In genomic region chr2:159209341-159210306, GRCh38 we compare ENCODE assay signal across 8 cellular contexts.
A peak's percentile ranks its signal among the peaks of the same experiment; 100 is the strongest.
DNase-seq lines count a peak whose midpoint lies in the region; ATAC-seq and TF ChIP-seq lines count a peak whose summit lies in the region.
"Had no signal": no experiment of that assay in that cellular context is flagged by ENCODE, and none has a peak within 500 bp of the region (broad histone marks: within the 10 kb centered on the region; RNA-seq: fewer than 3 reads in every experiment).

No MANE protein-coding gene starts in this region.

- peaks cover 0 to 45% (median 14%) of the 10 kb centered on the region in 4 donors for H3K4me1 ChIP-seq in sigmoid colon

- no peaks in the 10 kb centered on the region for H3K36me3 Mint-ChIP-seq in stimulated activated memory B cell treated with anti-CD40 and anti-IgM and Interleukin-4, amounts not matched to agents 10 μg/mL and 1 μg/mL and 100 μg/mL, for 72 hours

- H3K36me3 ChIP-seq in sigmoid colon, result peaks cover 0 to 17% (median 5%) of the 10 kb centered on the region in 4 donors

- no peaks in the 10 kb centered on the region for H3K27me3 ChIP-seq in sigmoid colon

- H3K4me1 Mint-ChIP-seq in stimulated activated memory B cell treated with anti-CD40 and anti-IgM and Interleukin-4, amounts not matched to agents 10 μg/mL and 1 μg/mL and 100 μg/mL, for 72 hours, result peaks cover 17% of the 10 kb centered on the region

- H3K27ac ChIP-seq in sigmoid colon, result peak overlapping the region in 2 of 4 donors; percentile 30 to 62

- intact Hi-C loops in sigmoid colon (cut with DNase I), result no loop called here

- H3K9me3 ChIP-seq in sigmoid colon, result no peaks in the 10 kb centered on the region

- TF ChIP-seq POLR2A in sigmoid colon (IDR thresholded peaks at IDR 0.05), result no peak

- H3K27ac Mint-ChIP-seq in stimulated activated memory B cell treated with anti-CD40 and anti-IgM and Interleukin-4, amounts not matched to agents 10 μg/mL and 1 μg/mL and 100 μg/mL, for 72 hours, result no peak overlapping the region

- no peak overlapping the region for H3K4me3 Mint-ChIP-seq in stimulated activated memory B cell treated with anti-CD40 and anti-IgM and Interleukin-4, amounts not matched to agents 10 μg/mL and 1 μg/mL and 100 μg/mL, for 72 hours

- TF ChIP-seq EP300 in sigmoid colon (IDR thresholded peaks at IDR 0.05), result no peak

- WGBS in sigmoid colon, 2 donors, result 71 to 74% methylated on average over 15 of the region's 15 CpGs

- TF ChIP-seq CTCF in sigmoid colon (IDR thresholded peaks at IDR 0.05), result no peak

- H3K9me3 Mint-ChIP-seq in stimulated activated memory B cell treated with anti-CD40 and anti-IgM and Interleukin-4, amounts not matched to agents 10 μg/mL and 1 μg/mL and 100 μg/mL, for 72 hours, result no peaks in the 10 kb centered on the region

- H3K27me3 Mint-ChIP-seq in stimulated activated memory B cell treated with anti-CD40 and anti-IgM and Interleukin-4, amounts not matched to agents 10 μg/mL and 1 μg/mL and 100 μg/mL, for 72 hours, result no peaks in the 10 kb centered on the region

- ATAC-seq in GM19397 (IDR thresholded peaks at IDR 0.05; ENCODE audit: unreplicated experiment) (peak; percentile 63), HG03159 (IDR thresholded peaks at IDR 0.05; ENCODE audit: unreplicated experiment) (peak; percentile 67)
- peak; percentile 84 for ATAC-seq in stimulated activated memory B cell treated with anti-CD40 and anti-IgM and Interleukin-4, amounts not matched to agents 10 μg/mL and 1 μg/mL and 100 μg/mL, for 72 hours

- H3K4me3 ChIP-seq in sigmoid colon, result no peak overlapping the region

- peak; percentile 66 for DNase-seq in activated gamma-delta T cell treated with Interleukin-2 at 50 U/mL for 16 hours
- DNase-seq in GM19240 (ENCODE audit: insufficient read length, low spot score), result no peak
- DNase-seq in sigmoid colon, result no peak
- DNase-seq in amniotic stem cell (lab: John Stamatoyannopoulos, UW), result no peak
- DNase-seq: NCI-H524 had no signal
